Comparison of ENCODE assay signal across 8 cellular contexts in the genomic region with DNA sequence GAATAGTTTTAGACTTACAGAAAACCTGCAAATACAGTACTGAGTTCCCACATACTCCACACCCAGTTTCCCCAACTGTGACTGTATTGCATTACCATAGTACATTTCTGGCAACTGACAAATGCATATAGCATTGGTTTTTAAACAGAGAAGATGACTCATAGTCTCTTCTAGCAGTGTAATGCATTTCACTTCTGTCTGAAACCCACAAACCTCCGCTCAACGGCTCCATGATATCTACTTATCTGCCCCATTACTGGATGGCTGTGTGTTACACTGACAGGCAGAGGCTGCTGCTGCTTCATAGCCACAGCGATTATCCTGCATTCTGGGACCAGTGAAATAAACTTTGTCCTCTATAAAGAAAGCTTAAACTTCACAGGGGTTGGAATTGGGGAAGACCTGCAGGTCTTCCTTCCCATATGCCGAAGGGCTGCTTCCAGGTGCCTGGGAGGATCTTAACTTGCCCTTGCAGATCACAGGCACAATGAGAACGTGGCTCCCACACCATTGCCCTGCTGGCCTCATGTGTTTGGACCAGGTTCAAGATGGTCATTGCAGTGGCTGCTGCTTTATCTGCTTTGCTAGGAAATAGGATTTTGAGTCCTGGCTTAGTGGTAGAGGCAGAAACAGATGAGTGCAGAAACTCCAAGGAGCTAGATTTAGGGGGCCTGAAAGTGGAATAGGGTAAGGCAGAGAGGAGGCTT.
DNase-seq lines count a peak whose midpoint lies in the region; ATAC-seq, FAIRE-seq and TF ChIP-seq lines count a peak whose summit lies in the region.

No MANE protein-coding gene starts in this region.

- peak overlapping the region; percentile 57 for H2AFZ ChIP-seq in GM12878 (ENCODE audit: control insufficient read depth, low read depth, low read length)

- WGBS in GM12878 (ENCODE audit: insufficient coverage, insufficient replicate concordance, low lambda C conversion rate, missing lambda C conversion rate) = 7% methylated on average over 5 of the region's 5 CpGs

- in situ Hi-C loops in GM12878 (cut with MboI) = no loop called here
- in situ Hi-C loops in G401 (cut with HindIII; ENCODE audit: low sequenced_read_pairs) = no loop called here
- in situ Hi-C loops in gastrocnemius medialis (cut with MboI; ENCODE audit: low sequenced_read_pairs in 4 of 4) = no loop called here

- CTCF ChIA-PET in GM12878 (lab: Yijun Ruan, JAX) = no interaction called here

- H3K79me2 ChIP-seq in GM12878 (ENCODE audit: control insufficient read depth, insufficient read depth, low read length) = no peaks in the 10 kb centered on the region

- TF ChIP-seq POLR2A in GM12878 (IDR thresholded peaks at IDR 0.05; ENCODE audit: low read depth, low read length) (no peak), gastrocnemius medialis (IDR thresholded peaks at IDR 0.05) (no peak)

- SMC1A ChIA-PET in GM12878 (lab: Charles Lee; ENCODE audit: uncharacterized antibody, unreplicated experiment) = interaction anchor here (1.1 to 1.7 kb wide), 5 partner anchors 11 to 121 kb away, joined by 3 to 5 read pairs (median 4); no protein-coding TSS in a partner anchor

- H3K9me3 ChIP-seq in BE2C (no peaks in the 10 kb centered on the region), KOPT-K1 (ENCODE audit: insufficient read depth, low read length, poor library complexity, severe bottlenecking) (no peaks in the 10 kb centered on the region), GM12878 (replicated peaks; ENCODE audit: control insufficient read depth, insufficient read depth, low read length) (no peaks in the 10 kb centered on the region), gastrocnemius medialis (no peaks in the 10 kb centered on the region)

- POLR2A ChIA-PET in GM12878 (lab: Charles Lee) = interaction anchor here (0.7 kb wide), 1 partner anchor 108 kb away, joined by 4 read pairs; no protein-coding TSS in a partner anchor

- peak in 1 of 2 experiments; percentile 15; a peak in 1 of 4 replicates for TF ChIP-seq EP300 in GM12878 (IDR thresholded peaks at IDR 0.05; ENCODE audit: borderline replicate concordance in 1 of 2, control insufficient read depth in 1 of 2, low read depth in 2 of 2, low read length in 2 of 2)

- peak overlapping the region; percentile 22; the same call in 1 of the 2 replicates for H3K4me2 ChIP-seq in GM12878 (ENCODE audit: control insufficient read depth, insufficient read depth)

- intact Hi-C loops in GM12878 (cut with micrococcal nuclease; ENCODE audit: unreplicated experiment) = no loop called here
- intact Hi-C loops in gastrocnemius medialis (cut with DNase I; ENCODE audit: low total_unique reads) = no loop called here

- H3K9ac ChIP-seq in GM12878 (ENCODE audit: control insufficient read depth, insufficient read depth, low read length) = no peak overlapping the region

- no TSS peak for BruUV-seq in GM12878 (replicated peaks; lab: Mats Ljungman, UMichigan)

- TF ChIP-seq RAD21 in GM12878 (IDR thresholded peaks at IDR 0.05; ENCODE audit: insufficient read depth, low read depth, low read length) = peak; percentile 39; the same call in 1 of the 2 replicates

- RAD21 ChIA-PET in GM12878 (lab: Charles Lee; ENCODE audit: unreplicated experiment) = no interaction called here

- H3K36me3 ChIP-seq in BE2C (no peaks in the 10 kb centered on the region), KOPT-K1 (ENCODE audit: insufficient read depth, low read length) (no peaks in the 10 kb centered on the region), GM12878 (ENCODE audit: control insufficient read depth in 2 of 2, insufficient read depth in 2 of 2, low read length in 1 of 2) (no peaks in the 10 kb centered on the region), gastrocnemius medialis (no peaks in the 10 kb centered on the region)

- H3K27ac ChIP-seq in KOPT-K1 (ENCODE audit: low read depth, low read length, poor library complexity, severe bottlenecking) (peak overlapping the region; percentile 59), GM12878 (ENCODE audit: control insufficient read depth, insufficient read depth) (no peak overlapping the region), gastrocnemius medialis (no peak overlapping the region)

- no peaks in the 10 kb centered on the region for H4K20me1 ChIP-seq in GM12878 (ENCODE audit: control insufficient read depth, insufficient read depth)

- H3K27me3 ChIP-seq in BE2C (no peaks in the 10 kb centered on the region), GM12878 (replicated peaks in 1 of 2; ENCODE audit: control insufficient read depth in 2 of 2, insufficient read depth in 2 of 2, low read length in 1 of 2) (no peaks in the 10 kb centered on the region), gastrocnemius medialis (no peaks in the 10 kb centered on the region)

- ATAC-seq in GM21447 (IDR thresholded peaks at IDR 0.05; ENCODE audit: unreplicated experiment) (peak; percentile 74), GM12878 (peak; percentile 98), HG03460 (IDR thresholded peaks at IDR 0.05; ENCODE audit: unreplicated experiment) (no peak), left lobe of liver (no peak), gastrocnemius medialis (no peak)

- DNase-seq in BE2C (peak; percentile 39), GM12878 (ENCODE audit: low read depth, low spot score) (peak; percentile 35), G401 (ENCODE audit: low spot score) (no peak), left lobe of liver (ENCODE audit: low spot score) (no peak), gastrocnemius medialis (no peak)

- H3K4me1 ChIP-seq in BE2C (peaks cover 10% of the 10 kb centered on the region; the same call in 1 of the 2 replicates), GM12878 (ENCODE audit: control insufficient read depth, insufficient read depth, low read length) (peaks cover 8% of the 10 kb centered on the region), gastrocnemius medialis (no peaks in the 10 kb centered on the region)

- FAIRE-seq in GM12878 (lab: Jason Lieb, UNC) = peak; percentile 86

- TF ChIP-seq CTCF in BE2C (IDR thresholded peaks at IDR 0.05; ENCODE audit: low read depth, low read length) (no peak), GM12878 (IDR thresholded peaks at IDR 0.05 in 2 of 3, conservative IDR thresholded peaks at IDR 0.05 in 1 of 3; ENCODE audit: control insufficient read depth in 2 of 3, extremely low read depth in 1 of 3, insufficient read depth in 1 of 3, low read depth in 3 of 3, low read length in 3 of 3) (no peak; a peak in 1 of 6 replicates), gastrocnemius medialis (IDR thresholded peaks at IDR 0.05 in 4 of 5, conservative IDR thresholded peaks at IDR 0.05 in 1 of 5) (no peak)

- H3K4me3 ChIP-seq in BE2C (ENCODE audit: low read depth, low read length) (no peak overlapping the region), GM12878 (no peak overlapping the region), gastrocnemius medialis (no peak overlapping the region)

TF ChIP-seq in GM12878, 131 proteins besides CTCF, POLR2A, EP300 and RAD21 (continues in another document):
- TF ChIP-seq, protein P1, sequence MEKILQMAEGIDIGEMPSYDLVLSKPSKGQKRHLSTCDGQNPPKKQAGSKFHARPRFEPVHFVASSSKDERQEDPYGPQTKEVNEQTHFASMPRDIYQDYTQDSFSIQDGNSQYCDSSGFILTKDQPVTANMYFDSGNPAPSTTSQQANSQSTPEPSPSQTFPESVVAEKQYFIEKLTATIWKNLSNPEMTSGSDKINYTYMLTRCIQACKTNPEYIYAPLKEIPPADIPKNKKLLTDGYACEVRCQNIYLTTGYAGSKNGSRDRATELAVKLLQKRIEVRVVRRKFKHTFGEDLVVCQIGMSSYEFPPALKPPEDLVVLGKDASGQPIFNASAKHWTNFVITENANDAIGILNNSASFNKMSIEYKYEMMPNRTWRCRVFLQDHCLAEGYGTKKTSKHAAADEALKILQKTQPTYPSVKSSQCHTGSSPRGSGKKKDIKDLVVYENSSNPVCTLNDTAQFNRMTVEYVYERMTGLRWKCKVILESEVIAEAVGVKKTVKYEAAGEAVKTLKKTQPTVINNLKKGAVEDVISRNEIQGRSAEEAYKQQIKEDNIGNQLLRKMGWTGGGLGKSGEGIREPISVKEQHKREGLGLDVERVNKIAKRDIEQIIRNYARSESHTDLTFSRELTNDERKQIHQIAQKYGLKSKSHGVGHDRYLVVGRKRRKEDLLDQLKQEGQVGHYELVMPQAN (conservative IDR thresholded peaks at IDR 0.05) = no peak
- TF ChIP-seq CBX5 (IDR thresholded peaks at IDR 0.05; ENCODE audit: low read depth) (0 out of 2 replicates have a peak, but pooled peaks have one; percentile 72), FOXM1 (IDR thresholded peaks at IDR 0.05; ENCODE audit: low read depth, low read length) (peak; percentile 17; the same call in 1 of the 2 replicates), EED (IDR thresholded peaks at IDR 0.05; ENCODE audit: low read depth) (peak; percentile 60; the same call in 1 of the 2 replicates), ZNF24 (IDR thresholded peaks at IDR 0.05) (peak; percentile 33; the same call in 1 of the 2 replicates), RUNX3 (IDR thresholded peaks at IDR 0.05; ENCODE audit: low read length) (peak; percentile 93), ZNF384 (IDR thresholded peaks at IDR 0.05; ENCODE audit: borderline replicate concordance, low read depth, low read length) (no peak)

Comparison
In these comparisons a context has a peak if more than half of its experiments do, and no peak if none do; other contexts are left out.
1. DNase-seq: peak in BE2C (single experiment) and GM12878 (single experiment); none in G401 (single experiment), left lobe of liver (single experiment) and gastrocnemius medialis (0 of 2).
2. ATAC-seq: peak in GM21447 (single experiment) and GM12878 (single experiment); none in HG03460 (single experiment), left lobe of liver (single experiment) and gastrocnemius medialis (0 of 2).